Comparison of ENCODE assay signal across 1 cellular context in genomic region chr21:46216132-46216747, GRCh38.
TF ChIP-seq lines count a peak whose summit lies in the region.

No MANE protein-coding gene starts in this region.

TF ChIP-seq in HepG2, 621 proteins besides CTCF, POLR2A, EP300 and RAD21:
- TF ChIP-seq NFAT5 (CRISPR knock-in tag; IDR thresholded peaks at IDR 0.05) (no peak), HCFC1 (IDR thresholded peaks at IDR 0.05; ENCODE audit: low read depth, low read length) (no peak), ZBTB26 (CRISPR knock-in tag; IDR thresholded peaks at IDR 0.05; ENCODE audit: borderline replicate concordance) (no peak), FOXM1 (CRISPR knock-in tag; IDR thresholded peaks at IDR 0.05) (no peak), HMGA1 (CRISPR knock-in tag; conservative IDR thresholded peaks at IDR 0.05) (no peak), ZBTB37 (CRISPR knock-in tag; IDR thresholded peaks at IDR 0.05) (no peak), KDM1A (CRISPR knock-in tag; IDR thresholded peaks at IDR 0.05) (no peak), MLX (CRISPR knock-in tag; IDR thresholded peaks at IDR 0.05) (no peak), CAMTA2 (CRISPR knock-in tag; IDR thresholded peaks at IDR 0.05; ENCODE audit: borderline replicate concordance) (no peak), ETV5 (CRISPR knock-in tag; IDR thresholded peaks at IDR 0.05; ENCODE audit: borderline replicate concordance) (no peak), ZNF20 (CRISPR knock-in tag; IDR thresholded peaks at IDR 0.05) (no peak), YY1 (IDR thresholded peaks at IDR 0.05; ENCODE audit: insufficient read depth, insufficient replicate concordance, low read depth, low read length) (no peak), ZNF263 (CRISPR knock-in tag; IDR thresholded peaks at IDR 0.05) (no peak), ZNF543 (CRISPR knock-in tag; IDR thresholded peaks at IDR 0.05) (no peak), GABPB1 (CRISPR knock-in tag; IDR thresholded peaks at IDR 0.05) (no peak)
